Comparison of ENCODE assay signal across 8 cellular contexts in the genomic region with DNA sequence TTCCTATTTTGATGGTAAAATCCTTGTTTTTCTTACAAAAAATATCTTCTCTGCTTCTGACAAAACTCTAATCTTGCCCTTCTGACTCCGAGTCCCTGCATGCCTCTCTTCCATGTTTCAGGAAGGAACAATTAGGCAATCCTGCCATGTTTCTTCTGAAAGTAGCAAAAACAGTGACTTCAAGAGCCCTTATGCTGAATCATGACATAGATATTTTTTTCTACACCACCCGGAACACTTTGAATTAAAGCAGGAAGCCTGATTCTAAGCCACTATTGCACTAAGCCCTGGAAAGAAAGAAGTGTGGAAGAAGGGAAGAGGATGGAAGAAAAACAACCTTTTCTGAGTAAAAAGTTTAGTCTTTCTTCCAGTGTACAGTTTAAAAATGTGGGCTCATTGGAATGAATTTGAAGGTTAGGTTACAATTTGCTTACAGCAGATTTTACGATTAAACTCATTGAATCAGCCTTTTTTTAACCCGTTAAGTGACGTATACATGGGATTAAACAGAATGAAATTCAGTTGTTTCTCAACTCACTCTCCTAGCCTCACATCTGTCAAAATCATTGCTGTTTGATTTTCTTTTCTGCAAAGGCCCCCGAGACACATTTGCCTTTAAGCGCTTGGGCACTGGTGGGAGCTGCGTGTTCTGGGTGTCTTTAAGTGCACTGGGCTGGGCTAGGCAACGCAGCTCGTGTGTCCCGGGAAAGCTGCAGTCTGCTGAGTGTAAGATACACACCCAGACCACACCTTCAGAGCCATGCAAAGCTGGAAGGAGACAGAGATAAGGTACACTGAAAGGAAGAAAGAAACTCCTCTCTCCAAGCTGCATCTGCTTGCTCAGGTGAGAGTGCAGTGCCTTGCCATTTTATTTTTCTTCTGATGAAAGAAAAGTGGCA.
DNase-seq lines count a peak whose midpoint lies in the region; ATAC-seq and TF ChIP-seq lines count a peak whose summit lies in the region.

No MANE protein-coding gene starts in this region.

- H3K27ac ChIP-seq in BLaER1 (peak overlapping the region; percentile 70), right lobe of liver (peak overlapping the region in 2 of 3 donors; percentile 33 to 41), Karpas-422 (ENCODE audit: low read length) (no peak overlapping the region)

- no peaks in the 10 kb centered on the region for H3K9me2 ChIP-seq in Karpas-422 (replicated peaks; ENCODE audit: insufficient read depth, low read length)

- H3K9ac ChIP-seq in BLaER1, result peak overlapping the region; percentile 53; the same call in 1 of the 2 replicates
- no peak overlapping the region for H3K9ac ChIP-seq in Karpas-422 (ENCODE audit: low read length)

- H3K4me3 ChIP-seq in BLaER1 (peak overlapping the region; percentile 1; the same call in 1 of the 2 replicates), astrocyte of the spinal cord (ENCODE audit: low read depth, low read length) (no peak overlapping the region), right lobe of liver (no peak overlapping the region), Karpas-422 (ENCODE audit: low read length) (no peak overlapping the region)

- H3K36me3 ChIP-seq in BLaER1 (no peaks in the 10 kb centered on the region), right lobe of liver (no peaks in the 10 kb centered on the region), Karpas-422 (ENCODE audit: insufficient read depth, low read length) (no peaks in the 10 kb centered on the region)

- H4K20me1 ChIP-seq in BLaER1 (no peaks in the 10 kb centered on the region), Karpas-422 (ENCODE audit: insufficient read depth, low read depth, low read length) (no peaks in the 10 kb centered on the region)

- H3K27me3 ChIP-seq in BLaER1 (no peaks in the 10 kb centered on the region), right lobe of liver (no peaks in the 10 kb centered on the region), Karpas-422 (ENCODE audit: low read length) (no peaks in the 10 kb centered on the region)

- 61% methylated on average over 11 of the region's 11 CpGs for WGBS in right lobe of liver (ENCODE audit: insufficient coverage, low coverage, low lambda C conversion rate, missing lambda C conversion rate)

- TF ChIP-seq CTCF in astrocyte of the spinal cord (IDR thresholded peaks at IDR 0.05; ENCODE audit: low read depth, low read length) (no peak), right lobe of liver (IDR thresholded peaks at IDR 0.05) (no peak)

- H3K79me2 ChIP-seq in Karpas-422 (ENCODE audit: low read length), result no peaks in the 10 kb centered on the region

- ATAC-seq in right lobe of liver, result peak; percentile 38 to 70 (median 68)

- in situ Hi-C loops in astrocyte of the spinal cord (cut with HindIII; ENCODE audit: low sequenced_read_pairs), result no loop called here

- H2AFZ ChIP-seq in Karpas-422 (ENCODE audit: low read length), result no peak overlapping the region

- H3K9me3 ChIP-seq in BLaER1 (0 out of 2 replicates have a peak, but pooled peaks cover 10% of the 10 kb centered on the region), right lobe of liver (no peaks in the 10 kb centered on the region), Karpas-422 (ENCODE audit: low read length) (no peaks in the 10 kb centered on the region)

- peak; percentile 56 for DNase-seq in HS-5 (ENCODE audit: low read depth)
- DNase-seq in astrocyte of the spinal cord (ENCODE audit: low read depth, low spot score), result peak; percentile 81
- peak in 1 of 3 donors; percentile 20 for DNase-seq in right lobe of liver
- DNase-seq in activated gamma-delta T cell treated with Interleukin-2 at 50 U/mL for 16 hours, result no peak
- no peak for DNase-seq in NCI-H510A treated with DMSO at 0.1 percent for 48 hours (lab: John Stamatoyannopoulos, UW)
- DNase-seq in Karpas-422, result no peak
- DNase-seq in HT-29 (ENCODE audit: low spot score), result no peak

- peaks cover 24% of the 10 kb centered on the region for H3K4me1 ChIP-seq in BLaER1
- peaks cover 0 to 21% (median 8%) of the 10 kb centered on the region in 4 donors for H3K4me1 ChIP-seq in right lobe of liver
- no peaks in the 10 kb centered on the region for H3K4me1 ChIP-seq in Karpas-422 (ENCODE audit: low read length)

- no peak for TF ChIP-seq POLR2A in right lobe of liver (IDR thresholded peaks at IDR 0.05)

- intact Hi-C loops in right lobe of liver (cut with DNase I), result no loop called here

- peak overlapping the region; percentile 77 for H3K4me2 ChIP-seq in BLaER1
- H3K4me2 ChIP-seq in Karpas-422 (ENCODE audit: low read depth, low read length, poor library complexity, severe bottlenecking), result no peak overlapping the region

Comparison
In these comparisons a context has a peak if more than half of its experiments do, and no peak if none do; other contexts are left out.
1. DNase-seq: peak in HS-5 (single experiment) and astrocyte of the spinal cord (single experiment); none in activated gamma-delta T cell treated with Interleukin-2 at 50 U/mL for 16 hours (single experiment), NCI-H510A treated with DMSO at 0.1 percent for 48 hours (single experiment), Karpas-422 (single experiment) and HT-29 (single experiment).